ENCODE assay signal across 8 cellular contexts in the genomic region with DNA sequence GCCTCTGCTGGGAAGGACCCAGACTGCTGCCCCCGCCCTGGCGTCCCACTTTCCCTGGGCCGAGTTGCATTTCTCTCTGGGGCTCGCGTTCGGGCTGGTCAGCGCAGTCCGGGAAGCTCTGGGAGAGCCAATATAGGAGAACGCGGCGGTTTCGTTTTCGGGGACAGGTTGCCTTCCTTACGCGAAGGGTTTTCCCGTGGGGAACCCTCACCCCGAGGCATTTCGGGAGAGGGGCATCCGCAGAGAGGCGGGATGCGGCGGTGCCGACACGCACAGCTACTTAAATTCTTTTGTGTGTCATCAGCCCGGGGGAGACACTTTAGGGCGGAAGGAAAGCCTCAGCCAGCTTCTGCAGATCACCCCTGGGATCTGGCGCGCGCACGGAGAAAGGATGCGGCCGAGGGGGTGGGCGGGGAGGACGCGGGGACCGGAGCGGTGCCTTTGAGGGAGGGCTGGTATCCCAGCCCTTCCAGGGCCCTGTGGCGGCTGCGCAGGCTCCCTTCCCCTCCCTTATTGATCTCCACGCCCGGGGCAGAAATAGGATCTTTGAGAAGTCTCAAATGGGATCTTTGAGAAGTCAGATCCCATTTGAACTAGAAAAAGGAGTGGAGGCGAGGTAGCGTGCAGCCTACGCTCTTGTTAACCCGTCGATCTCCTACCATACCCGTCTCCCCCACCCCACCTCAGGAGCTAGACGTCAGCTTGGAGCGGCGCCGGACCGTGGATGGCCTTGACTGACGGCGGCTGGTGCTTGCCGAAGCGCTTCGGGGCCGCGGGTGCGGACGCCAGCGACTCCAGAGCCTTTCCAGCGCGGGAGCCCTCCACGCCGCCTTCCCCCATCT. TPM values are rescaled to one million over a fixed set of nuclear protein-coding genes. Genes with fewer than 3 reads are reported as not detected.
DNase-seq lines count a peak whose midpoint lies in the region; ATAC-seq and TF ChIP-seq lines count a peak whose summit lies in the region.

No MANE protein-coding gene starts in this region.

- H3K27me3 ChIP-seq in endodermal cell (ENCODE audit: control insufficient read depth, insufficient read depth, low read length, poor library complexity, severe bottlenecking) (peaks cover 47% of the 10 kb centered on the region), muscle layer of duodenum (ENCODE audit: low read depth, low read length) (peaks cover 37% of the 10 kb centered on the region)

- H3K4me3 Mint-ChIP-seq in endodermal cell: peak overlapping the region; percentile 98

- H3K4me3 ChIP-seq in endodermal cell (ENCODE audit: low read length) (peak overlapping the region; percentile 100), muscle layer of duodenum (ENCODE audit: low read depth in 1 of 2, low read length in 2 of 2) (peak overlapping the region; percentile 87 to 97)

- peak overlapping the region; percentile 98 for H3K27ac Mint-ChIP-seq in endodermal cell

- peaks cover 69% of the 10 kb centered on the region for H3K36me3 ChIP-seq in endodermal cell (ENCODE audit: control insufficient read depth, insufficient read depth, low read length)
- no peaks in the 10 kb centered on the region for H3K36me3 ChIP-seq in muscle layer of duodenum (ENCODE audit: control insufficient read depth in 1 of 2, insufficient read depth in 2 of 2, low read length in 2 of 2)

- DNase-seq in NCI-H82 (lab: John Stamatoyannopoulos, UW) (peak; percentile 40), NCI-H82 treated with DMSO at 0.1 percent for 48 hours (lab: John Stamatoyannopoulos, UW; ENCODE audit: unreplicated experiment) (no peak), SK-MEL-5 (ENCODE audit: low read depth, low spot score) (peak; percentile 18), endodermal cell (peak; percentile 80), DMS79 treated with DMSO at 0.1 percent for 48 hours (lab: John Stamatoyannopoulos, UW) (no peak), NCI-H446 treated with DMSO at 0.1 percent for 48 hours (lab: John Stamatoyannopoulos, UW) (no peak)

- H3K9me3 ChIP-seq in endodermal cell (ENCODE audit: control insufficient read depth, low read length) (peaks cover 6% of the 10 kb centered on the region), muscle layer of duodenum (ENCODE audit: control insufficient read depth in 1 of 2, low read length in 2 of 2) (no peaks in the 10 kb centered on the region)

- H3K4me1 Mint-ChIP-seq in endodermal cell: peaks cover 17% of the 10 kb centered on the region

- H3K27ac ChIP-seq in endodermal cell (ENCODE audit: low read depth, low read length): no peak overlapping the region
- H3K27ac ChIP-seq in muscle layer of duodenum (ENCODE audit: low read length): peak overlapping the region; percentile 77

- no peak for TF ChIP-seq CTCF in endodermal cell (conservative IDR thresholded peaks at IDR 0.05)

- ATAC-seq in GM21619 (IDR thresholded peaks at IDR 0.05; ENCODE audit: unreplicated experiment): no peak

- H3K9ac ChIP-seq in endodermal cell (ENCODE audit: extremely low read depth, low read length, poor library complexity, severe bottlenecking): peak overlapping the region; percentile 99

- H3K4me1 ChIP-seq in endodermal cell (ENCODE audit: control insufficient read depth, insufficient read depth, low read length) (no peaks in the 10 kb centered on the region), muscle layer of duodenum (ENCODE audit: control insufficient read depth in 1 of 2, insufficient read depth in 2 of 2, low read length in 2 of 2) (peaks cover 0 to 45% of the 10 kb centered on the region in 2 donors)

- H3K36me3 Mint-ChIP-seq in endodermal cell (ENCODE audit: low read depth): peaks cover 64% of the 10 kb centered on the region

- in situ Hi-C loops in SK-MEL-5 (cut with HindIII; ENCODE audit: low pct_unique_long_range_greater_than_20kb, low sequenced_read_pairs): no loop called here

- no peaks in the 10 kb centered on the region for H3K9me3 Mint-ChIP-seq in endodermal cell

- peaks cover 77% of the 10 kb centered on the region for H3K27me3 Mint-ChIP-seq in endodermal cell (ENCODE audit: insufficient read depth)

- WGBS in endodermal cell (ENCODE audit: insufficient coverage in 1 of 2, insufficient read length in 1 of 2), 2 experiments: 0 to 1% methylated on average over 30 to 66 of the region's 66 CpGs

RNA-seq across cellular contexts. Expression of a gene that starts 1.3 kb away (rescaled TPM):
- total RNA-seq in SK-MEL-5 (2014; rRNA removed; shearing (Covaris generic)): 2.1 and 2.7 TPM in 2 replicates
- polyA plus RNA-seq in SK-MEL-5 (2015; cell fraction: cytosol; rRNA removed): 3.8 and 4.7 TPM in 2 replicates
- polyA plus RNA-seq in SK-MEL-5 (2015; cell fraction: nucleus; rRNA removed): 0.53 and 2.2 TPM in 2 replicates
- total RNA-seq in endodermal cell: 100 to 1,000 TPM; 106 to 158 TPM
- polyA plus RNA-seq in endodermal cell (2013, experiment 1 of 2): 30.0 TPM
- 39.3 TPM for polyA plus RNA-seq in endodermal cell (2013, experiment 2 of 2)

Comparison
In these comparisons a context has a peak if more than half of its experiments do, and no peak if none do; other contexts are left out.
1. DNase-seq: peak in NCI-H82 (single experiment), SK-MEL-5 (single experiment) and endodermal cell (single experiment); none in NCI-H82 treated with DMSO at 0.1 percent for 48 hours (single experiment), DMS79 treated with DMSO at 0.1 percent for 48 hours (single experiment) and NCI-H446 treated with DMSO at 0.1 percent for 48 hours (single experiment).
2. RNA of a gene that starts 1.3 kb away (total RNA-seq): 106 to 158 TPM in endodermal cell; 2.1 to 2.7 TPM in SK-MEL-5; every median in the first group is over 10 times any median in the second.